ENCODE assay signal across 3 cellular contexts in the genomic region with DNA sequence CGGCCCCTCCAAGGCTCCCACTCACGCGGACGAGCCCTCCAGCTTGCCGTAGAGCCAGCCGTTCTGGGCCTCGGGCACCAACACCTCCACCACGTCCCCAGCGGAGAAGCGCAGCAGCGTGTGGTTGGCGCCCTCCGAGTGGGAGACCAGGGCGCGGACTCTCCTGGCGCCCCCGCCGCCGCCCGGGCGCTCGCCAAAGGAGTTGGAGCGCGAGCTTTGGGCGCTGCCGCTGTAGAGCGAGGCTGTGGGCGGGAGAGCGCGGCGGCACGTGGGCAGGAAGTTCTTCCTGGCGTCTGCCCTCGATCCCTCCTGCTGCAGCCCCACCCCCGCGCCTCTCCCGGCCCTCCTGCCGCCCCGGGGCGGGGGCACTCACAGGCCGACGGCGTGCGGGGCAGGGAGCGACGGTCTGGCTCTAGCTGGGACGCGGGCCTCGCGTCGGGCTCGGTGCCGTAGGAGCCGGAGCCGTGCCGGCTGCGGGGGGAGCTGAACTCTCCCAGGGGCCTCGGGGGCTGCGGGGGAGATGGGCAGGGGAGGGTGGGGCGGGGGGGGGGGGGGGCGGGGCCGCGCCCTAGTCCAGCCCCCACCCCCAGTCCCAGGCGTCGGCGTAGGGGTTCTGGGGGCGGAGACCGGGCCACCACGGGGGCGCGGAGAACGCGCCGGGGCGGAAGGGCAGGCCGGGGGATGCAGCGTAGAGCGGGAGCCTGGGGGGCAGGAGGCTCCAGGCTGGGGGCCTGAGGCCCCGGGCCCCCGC.
TF ChIP-seq lines count a peak whose summit lies in the region.

No MANE protein-coding gene starts in this region.

TF ChIP-seq in SK-N-SH, 30 proteins besides CTCF, POLR2A, EP300 and RAD21:
- TF ChIP-seq EZH2phosphoT487 (IDR thresholded peaks at IDR 0.05; ENCODE audit: borderline replicate concordance, low read depth) (no peak), MAX (IDR thresholded peaks at IDR 0.05; ENCODE audit: low read depth) (no peak)
- TF ChIP-seq, protein P1, sequence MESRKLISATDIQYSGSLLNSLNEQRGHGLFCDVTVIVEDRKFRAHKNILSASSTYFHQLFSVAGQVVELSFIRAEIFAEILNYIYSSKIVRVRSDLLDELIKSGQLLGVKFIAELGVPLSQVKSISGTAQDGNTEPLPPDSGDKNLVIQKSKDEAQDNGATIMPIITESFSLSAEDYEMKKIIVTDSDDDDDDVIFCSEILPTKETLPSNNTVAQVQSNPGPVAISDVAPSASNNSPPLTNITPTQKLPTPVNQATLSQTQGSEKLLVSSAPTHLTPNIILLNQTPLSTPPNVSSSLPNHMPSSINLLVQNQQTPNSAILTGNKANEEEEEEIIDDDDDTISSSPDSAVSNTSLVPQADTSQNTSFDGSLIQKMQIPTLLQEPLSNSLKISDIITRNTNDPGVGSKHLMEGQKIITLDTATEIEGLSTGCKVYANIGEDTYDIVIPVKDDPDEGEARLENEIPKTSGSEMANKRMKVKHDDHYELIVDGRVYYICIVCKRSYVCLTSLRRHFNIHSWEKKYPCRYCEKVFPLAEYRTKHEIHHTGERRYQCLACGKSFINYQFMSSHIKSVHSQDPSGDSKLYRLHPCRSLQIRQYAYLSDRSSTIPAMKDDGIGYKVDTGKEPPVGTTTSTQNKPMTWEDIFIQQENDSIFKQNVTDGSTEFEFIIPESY (IDR thresholded peaks at IDR 0.05; ENCODE audit: borderline replicate concordance, low read depth) = no peak

TF ChIP-seq in SK-N-SH treated with all-trans-retinoic acid at 6 μM for 48 hours, 23 proteins besides CTCF, POLR2A, EP300 and RAD21:
- no peak for TF ChIP-seq SNAI2 (CRISPR knock-in tag; IDR thresholded peaks at IDR 0.05)
- no peak for TF ChIP-seq TOX (CRISPR knock-in tag; IDR thresholded peaks at IDR 0.05; ENCODE audit: borderline replicate concordance)
- TF ChIP-seq, protein P2, sequence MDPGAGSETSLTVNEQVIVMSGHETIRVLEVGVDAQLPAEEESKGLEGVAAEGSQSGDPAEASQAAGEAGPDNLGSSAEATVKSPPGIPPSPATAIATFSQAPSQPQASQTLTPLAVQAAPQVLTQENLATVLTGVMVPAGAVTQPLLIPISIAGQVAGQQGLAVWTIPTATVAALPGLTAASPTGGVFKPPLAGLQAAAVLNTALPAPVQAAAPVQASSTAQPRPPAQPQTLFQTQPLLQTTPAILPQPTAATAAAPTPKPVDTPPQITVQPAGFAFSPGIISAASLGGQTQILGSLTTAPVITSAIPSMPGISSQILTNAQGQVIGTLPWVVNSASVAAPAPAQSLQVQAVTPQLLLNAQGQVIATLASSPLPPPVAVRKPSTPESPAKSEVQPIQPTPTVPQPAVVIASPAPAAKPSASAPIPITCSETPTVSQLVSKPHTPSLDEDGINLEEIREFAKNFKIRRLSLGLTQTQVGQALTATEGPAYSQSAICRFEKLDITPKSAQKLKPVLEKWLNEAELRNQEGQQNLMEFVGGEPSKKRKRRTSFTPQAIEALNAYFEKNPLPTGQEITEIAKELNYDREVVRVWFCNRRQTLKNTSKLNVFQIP (CRISPR knock-in tag; IDR thresholded peaks at IDR 0.05; ENCODE audit: borderline replicate concordance, low read depth) = no peak
- TF ChIP-seq ZFP3 (CRISPR knock-in tag; IDR thresholded peaks at IDR 0.05) = no peak
- TF ChIP-seq GLIS3 (CRISPR knock-in tag; IDR thresholded peaks at IDR 0.05) = no peak
- TF ChIP-seq ZNF565 (CRISPR knock-in tag; conservative IDR thresholded peaks at IDR 0.05; ENCODE audit: low read depth) = no peak
- TF ChIP-seq, protein P3, sequence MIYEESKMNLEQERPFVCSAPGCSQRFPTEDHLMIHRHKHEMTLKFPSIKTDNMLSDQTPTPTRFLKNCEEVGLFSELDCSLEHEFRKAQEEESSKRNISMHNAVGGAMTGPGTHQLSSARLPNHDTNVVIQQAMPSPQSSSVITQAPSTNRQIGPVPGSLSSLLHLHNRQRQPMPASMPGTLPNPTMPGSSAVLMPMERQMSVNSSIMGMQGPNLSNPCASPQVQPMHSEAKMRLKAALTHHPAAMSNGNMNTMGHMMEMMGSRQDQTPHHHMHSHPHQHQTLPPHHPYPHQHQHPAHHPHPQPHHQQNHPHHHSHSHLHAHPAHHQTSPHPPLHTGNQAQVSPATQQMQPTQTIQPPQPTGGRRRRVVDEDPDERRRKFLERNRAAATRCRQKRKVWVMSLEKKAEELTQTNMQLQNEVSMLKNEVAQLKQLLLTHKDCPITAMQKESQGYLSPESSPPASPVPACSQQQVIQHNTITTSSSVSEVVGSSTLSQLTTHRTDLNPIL (CRISPR knock-in tag; IDR thresholded peaks at IDR 0.05; ENCODE audit: low read depth) = no peak

TF ChIP-seq in endothelial cell of umbilical vein, 7 proteins besides CTCF, POLR2A, EP300 and RAD21:
- TF ChIP-seq EZH2 (IDR thresholded peaks at IDR 0.05; ENCODE audit: borderline replicate concordance, low read depth, low read length, severe bottlenecking) (no peak), MAX (IDR thresholded peaks at IDR 0.05; ENCODE audit: insufficient read depth, insufficient read length) (no peak), JUN (IDR thresholded peaks at IDR 0.05; ENCODE audit: borderline replicate concordance, insufficient read depth, insufficient read length, low read depth) (no peak), GATA2 (IDR thresholded peaks at IDR 0.05; ENCODE audit: insufficient read depth, insufficient read length, low read depth, low read length) (no peak)
